35 cellular contexts compared by ENCODE assay signal in the genomic region with DNA sequence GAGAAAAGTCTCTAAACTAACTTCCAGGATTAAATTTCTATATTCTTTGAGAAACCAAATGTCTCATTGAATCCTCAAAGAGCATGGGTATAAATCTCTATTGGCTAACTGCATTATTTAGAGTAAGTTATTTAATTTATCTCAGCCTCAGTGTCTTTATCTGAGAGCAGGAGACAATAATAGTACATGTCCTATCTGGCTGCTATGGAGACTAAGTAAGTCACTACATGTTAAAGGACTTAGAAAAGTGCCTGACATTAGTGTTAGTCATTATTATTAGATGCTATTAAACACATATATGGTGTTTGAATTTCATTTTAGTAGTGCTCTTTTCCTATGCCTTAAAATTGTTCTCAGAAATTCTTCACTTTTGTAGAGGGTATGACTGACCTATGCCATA.
"Had no signal": no experiment of that assay in that cellular context is flagged by ENCODE, and none has a peak within 500 bp of the region (broad histone marks: within the 10 kb centered on the region; RNA-seq: fewer than 3 reads in every experiment).

No MANE protein-coding gene starts in this region.

- H3K9me3 ChIP-seq: MG63 had no signal

- H3K36me3 ChIP-seq: MG63 had no signal

- H3K4me3 ChIP-seq: MG63 had no signal

- H3K27ac ChIP-seq: KMS-11 had no signal

- DNase-seq: Karpas-422, Kasumi-1, KBM-7, KG1, MG63, MM.1S, MV-4-11, NCI-H1048, NCI-H1092, NCI-H1092 treated with DMSO at 0.1 percent for 48 hours, NCI-H1105, NCI-H1105 treated with DMSO at 0.1 percent for 48 hours, NCI-H1417, NCI-H1417 treated with DMSO at 0.1 percent for 48 hours, NCI-H1436, NCI-H1436 treated with DMSO at 0.1 percent for 48 hours, NCI-H146, NCI-H1694, NCI-H1694 treated with DMSO at 0.1 percent for 48 hours, NCI-H187, NCI-H187 treated with DMSO at 0.1 percent for 48 hours, NCI-H1930, NCI-H2029, NCI-H2029 treated with DMSO at 0.1 percent for 48 hours, NCI-H2081, NCI-H2081 treated with DMSO at 0.1 percent for 48 hours, NCI-H2107, NCI-H2171, NCI-H2171 treated with DMSO at 0.1 percent for 48 hours, NCI-H2227 treated with DMSO at 0.1 percent for 48 hours, NCI-H226, NCI-H345, NCI-H446, NCI-H446 treated with DMSO at 0.1 percent for 48 hours had no signal

- H3K27me3 ChIP-seq: MG63 had no signal
